ENCODE assay signal across 9 cellular contexts in the genomic region with DNA sequence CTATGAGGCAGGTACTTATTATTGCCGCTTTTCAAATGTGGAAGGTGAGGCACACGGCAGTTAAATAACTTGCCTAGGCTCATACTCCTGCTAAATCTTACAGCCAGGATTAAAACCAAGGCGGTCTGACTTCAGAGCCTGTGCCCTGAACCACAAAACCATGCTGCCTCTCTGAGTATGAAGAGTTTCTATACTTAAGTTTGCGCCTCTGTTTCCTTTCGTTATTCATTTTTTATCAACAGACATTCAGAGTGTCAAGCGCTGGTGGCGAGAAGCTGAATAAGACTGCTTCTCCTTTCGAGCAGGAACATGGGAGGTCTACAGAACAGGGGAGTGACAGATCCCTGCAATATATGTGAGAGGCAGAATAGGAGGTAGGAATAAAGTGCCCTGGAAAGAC.
DNase-seq lines count a peak whose midpoint lies in the region; ATAC-seq and TF ChIP-seq lines count a peak whose summit lies in the region.
"Had no signal": no experiment of that assay in that cellular context is flagged by ENCODE, and none has a peak within 500 bp of the region (broad histone marks: within the 10 kb centered on the region; RNA-seq: fewer than 3 reads in every experiment).

No MANE protein-coding gene starts in this region.

- H2AFZ ChIP-seq in OCI-LY1 (ENCODE audit: low read length) (no peak overlapping the region), Karpas-422 (ENCODE audit: low read length) (no peak overlapping the region)

- H3K27me3 Mint-ChIP-seq in naive B cell, result no peaks in the 10 kb centered on the region

- H3K9me3 Mint-ChIP-seq in naive B cell, result no peaks in the 10 kb centered on the region

- no peak for TF ChIP-seq EP300 in suprapubic skin (IDR thresholded peaks at IDR 0.05)

- H3K9me2 ChIP-seq in OCI-LY1 (ENCODE audit: low read depth, low read length), result no peaks in the 10 kb centered on the region
- no peaks in the 10 kb centered on the region for H3K9me2 ChIP-seq in Karpas-422 (replicated peaks; ENCODE audit: insufficient read depth, low read length)

- ATAC-seq in GM18505 (IDR thresholded peaks at IDR 0.05; ENCODE audit: unreplicated experiment) (peak; percentile 42), GM21423 (IDR thresholded peaks at IDR 0.05; ENCODE audit: unreplicated experiment) (peak; percentile 34), naive B cell (ENCODE audit: low read depth in 2 of 2) (peak; percentile 66 to 73)

- H3K4me2 ChIP-seq in OCI-LY1 (ENCODE audit: low read length) (peak overlapping the region; percentile 11; the same call in 1 of the 2 replicates), Karpas-422 (ENCODE audit: low read depth, low read length, poor library complexity, severe bottlenecking) (no peak overlapping the region)

- 87% methylated on average over 8 of the region's 8 CpGs for WGBS in suprapubic skin

- H3K9ac ChIP-seq in OCI-LY1 (ENCODE audit: low read length), result no peak overlapping the region
- H3K9ac ChIP-seq in Karpas-422 (ENCODE audit: low read length), result no peak overlapping the region

- H4K20me1 ChIP-seq in OCI-LY1 (ENCODE audit: insufficient read depth, low read length), result no peaks in the 10 kb centered on the region
- no peaks in the 10 kb centered on the region for H4K20me1 ChIP-seq in Karpas-422 (ENCODE audit: insufficient read depth, low read depth, low read length)

- H3K27ac Mint-ChIP-seq in naive B cell, result peak overlapping the region in 4 of 6 donors; percentile 52 to 76 (median 62)

- H3K36me3 ChIP-seq in OCI-LY1 (ENCODE audit: insufficient read depth, low read length), result no peaks in the 10 kb centered on the region
- no peaks in the 10 kb centered on the region for H3K36me3 ChIP-seq in Karpas-422 (ENCODE audit: insufficient read depth, low read length)
- H3K36me3 ChIP-seq in suprapubic skin, result no peaks in the 10 kb centered on the region

- no peaks in the 10 kb centered on the region for H3K9me3 ChIP-seq in OCI-LY1 (ENCODE audit: low read length)
- no peaks in the 10 kb centered on the region for H3K9me3 ChIP-seq in Karpas-422 (ENCODE audit: low read length)
- no peaks in the 10 kb centered on the region for H3K9me3 ChIP-seq in suprapubic skin

- DNase-seq in naive B cell (peak; percentile 39), NCI-H2171 treated with DMSO at 0.1 percent for 48 hours (lab: John Stamatoyannopoulos, UW) (no peak), Karpas-422 (no peak), AG20443 (ENCODE audit: low spot score) (no peak), suprapubic skin (ENCODE audit: low spot score in 2 of 2) (no peak)
- DNase-seq: NCI-H69 had no signal

- H3K27ac ChIP-seq in OCI-LY1 (ENCODE audit: low read depth, low read length, poor library complexity, severe bottlenecking), result no peak overlapping the region
- no peak overlapping the region for H3K27ac ChIP-seq in Karpas-422 (ENCODE audit: low read length)
- no peak overlapping the region for H3K27ac ChIP-seq in suprapubic skin

- H3K4me3 ChIP-seq in OCI-LY1 (ENCODE audit: low read depth, low read length, poor library complexity, severe bottlenecking) (no peak overlapping the region), Karpas-422 (ENCODE audit: low read length) (no peak overlapping the region), suprapubic skin (no peak overlapping the region)

- TF ChIP-seq CTCF in OCI-LY1 (IDR thresholded peaks at IDR 0.05; ENCODE audit: low read length) (no peak), suprapubic skin (IDR thresholded peaks at IDR 0.05) (no peak)

- peaks cover 4% of the 10 kb centered on the region for H3K4me1 ChIP-seq in OCI-LY1 (ENCODE audit: insufficient read depth, low read length, severe bottlenecking)
- H3K4me1 ChIP-seq in Karpas-422 (ENCODE audit: low read length), result no peaks in the 10 kb centered on the region
- H3K4me1 ChIP-seq in suprapubic skin, result peaks cover 32% of the 10 kb centered on the region

- TF ChIP-seq POLR2A in GM18505 (IDR thresholded peaks at IDR 0.05; ENCODE audit: borderline replicate concordance, extremely low read depth, insufficient read depth, insufficient read length) (no peak), suprapubic skin (IDR thresholded peaks at IDR 0.05) (no peak)

- H3F3A ChIP-seq in OCI-LY1 (ENCODE audit: insufficient read depth, low read length), result no peaks in the 10 kb centered on the region

- peaks cover 27 to 45% (median 41%) of the 10 kb centered on the region in 3 donors for H3K4me1 Mint-ChIP-seq in naive B cell

- H3K36me3 Mint-ChIP-seq in naive B cell, result no peaks in the 10 kb centered on the region

- H3K4me3 Mint-ChIP-seq in naive B cell, result peak overlapping the region in 7 of 8 donors; percentile 2 to 75 (median 42)

- H3K79me2 ChIP-seq in OCI-LY1 (ENCODE audit: insufficient read depth, low read length), result no peaks in the 10 kb centered on the region
- no peaks in the 10 kb centered on the region for H3K79me2 ChIP-seq in Karpas-422 (ENCODE audit: low read length)

- no peaks in the 10 kb centered on the region for H3K27me3 ChIP-seq in OCI-LY1 (ENCODE audit: insufficient read depth, low read length)
- H3K27me3 ChIP-seq in Karpas-422 (ENCODE audit: low read length), result no peaks in the 10 kb centered on the region
- no peaks in the 10 kb centered on the region for H3K27me3 ChIP-seq in suprapubic skin
